In genomic region chr2:30678410-30679137, GRCh38 we compare ENCODE assay signal across 2 cellular contexts.
TF ChIP-seq lines count a peak whose summit lies in the region.

No MANE protein-coding gene starts in this region.

TF ChIP-seq in liver, 16 proteins besides CTCF, POLR2A, EP300 and RAD21 (continued from another document):
- TF ChIP-seq REST (IDR thresholded peaks at IDR 0.05) = no peak
- TF ChIP-seq NR2F2 (IDR thresholded peaks at IDR 0.05) = peak; percentile 53
TF ChIP-seq in liver: peak in this region for 2.

TF ChIP-seq in HepG2, 621 proteins besides CTCF, POLR2A, EP300 and RAD21 (continued from another document):
- TF ChIP-seq REST (IDR thresholded peaks at IDR 0.05; ENCODE audit: borderline replicate concordance in 1 of 2, low read depth in 1 of 2, low read length in 2 of 2) (no peak), ZNF780A (CRISPR knock-in tag; IDR thresholded peaks at IDR 0.05) (no peak), TERF1 (CRISPR knock-in tag; IDR thresholded peaks at IDR 0.05) (no peak), RXRA (CRISPR knock-in tag; IDR thresholded peaks at IDR 0.05) (no peak), HCFC1 (IDR thresholded peaks at IDR 0.05; ENCODE audit: low read depth, low read length) (no peak), PCBP1 (IDR thresholded peaks at IDR 0.05; ENCODE audit: borderline replicate concordance, low read depth, low read length) (no peak), MTERF4 (CRISPR knock-in tag; IDR thresholded peaks at IDR 0.05) (no peak), ZNF816 (CRISPR knock-in tag; IDR thresholded peaks at IDR 0.05; ENCODE audit: borderline replicate concordance) (no peak)
TF ChIP-seq in HepG2: peak in this region for 0.
